In the genomic region with DNA sequence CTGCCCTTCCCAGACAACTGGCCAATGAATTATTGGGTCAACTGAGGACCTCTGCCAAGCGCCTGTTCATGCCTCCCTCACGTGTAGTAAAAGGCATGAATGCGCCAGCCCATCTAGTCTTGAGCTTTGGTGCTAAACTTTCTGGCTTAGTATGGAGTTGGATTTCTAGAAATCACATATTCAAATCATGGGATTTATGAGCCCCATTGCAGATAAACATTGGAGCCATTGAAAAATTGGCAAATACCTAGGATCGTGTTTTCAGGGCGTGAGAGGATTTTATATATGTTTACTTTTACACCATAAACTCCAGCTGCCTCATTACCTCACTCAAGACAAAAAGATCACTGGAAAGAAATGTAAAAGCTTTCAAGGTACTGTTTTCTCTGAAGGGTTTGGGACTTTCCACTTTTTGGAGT, we compare ENCODE assay signal across 27 cellular contexts. TPM values are rescaled to one million over a fixed set of nuclear protein-coding genes. Genes with fewer than 3 reads are reported as not detected.
DNase-seq lines count a peak whose midpoint lies in the region; ATAC-seq, FAIRE-seq and TF ChIP-seq lines count a peak whose summit lies in the region.
"Had no signal": no experiment of that assay in that cellular context is flagged by ENCODE, and none has a peak within 500 bp of the region (broad histone marks: within the 10 kb centered on the region; RNA-seq: fewer than 3 reads in every experiment).

No MANE protein-coding gene starts in this region.

- H3K36me3 ChIP-seq in MG63 (no peaks in the 10 kb centered on the region), mucosa of rectum (ENCODE audit: control insufficient read depth in 2 of 2, insufficient read depth in 2 of 2, low read length in 2 of 2) (no peaks in the 10 kb centered on the region), thoracic aorta (peaks cover 5% of the 10 kb centered on the region), OCI-LY7 (ENCODE audit: insufficient read depth, low read length) (no peaks in the 10 kb centered on the region)
- H3K36me3 ChIP-seq: HAP-1 had no signal

- no peak overlapping the region for H2AFZ ChIP-seq in OCI-LY7 (ENCODE audit: low read length)

- H3K27me3 ChIP-seq in MG63 = no peaks in the 10 kb centered on the region
- H3K27me3 ChIP-seq in mucosa of rectum (ENCODE audit: control insufficient read depth in 2 of 2, insufficient read depth in 2 of 2, low read length in 2 of 2) = no peaks in the 10 kb centered on the region
- H3K27me3 ChIP-seq in thoracic aorta (replicated peaks; ENCODE audit: insufficient read depth) = no peaks in the 10 kb centered on the region
- H3K27me3 ChIP-seq: SJSA1, spleen, testis had no signal

- no peak overlapping the region for H3K4me3 Mint-ChIP-seq in activated naive CD8-positive, alpha-beta T cell treated with anti-CD3 and anti-CD28 coated beads for 36 hours
- H3K4me3 Mint-ChIP-seq: activated CD4-positive, alpha-beta T cell treated with anti-CD3 and anti-CD28 coated beads for 36 hours; brain; stimulated activated effector memory CD8-positive, alpha-beta T cell treated with anti-CD3 and anti-CD28 coated beads, Interleukin-12 subunit alpha, Interleukin-12 subunit beta, amount 100 ng/mL, for 72 hours; T-helper 1 cell treated with Interleukin-12 subunit alpha and Interleukin-12 subunit beta and Interleukin-4 antibody, amounts not matched to agents 30 μg/mL and 1 μg/mL, for 36 hours had no signal

- no peak overlapping the region for H3K4me2 ChIP-seq in OCI-LY7 (ENCODE audit: low read length)

- no peaks in the 10 kb centered on the region for H4K20me1 ChIP-seq in OCI-LY7 (ENCODE audit: insufficient read depth, low read length)

- no peak overlapping the region for H3K27ac Mint-ChIP-seq in activated naive CD8-positive, alpha-beta T cell treated with anti-CD3 and anti-CD28 coated beads for 36 hours
- H3K27ac Mint-ChIP-seq: activated CD4-positive, alpha-beta T cell treated with anti-CD3 and anti-CD28 coated beads for 36 hours; stimulated activated effector memory CD8-positive, alpha-beta T cell treated with anti-CD3 and anti-CD28 coated beads, Interleukin-12 subunit alpha, Interleukin-12 subunit beta, amount 100 ng/mL, for 72 hours; T-helper 1 cell treated with Interleukin-12 subunit alpha and Interleukin-12 subunit beta and Interleukin-4 antibody, amounts not matched to agents 30 μg/mL and 1 μg/mL, for 36 hours had no signal

- no peaks in the 10 kb centered on the region for H3K36me3 Mint-ChIP-seq in activated naive CD8-positive, alpha-beta T cell treated with anti-CD3 and anti-CD28 coated beads for 36 hours
- H3K36me3 Mint-ChIP-seq: stimulated activated effector memory CD8-positive, alpha-beta T cell treated with anti-CD3 and anti-CD28 coated beads, Interleukin-12 subunit alpha, Interleukin-12 subunit beta, amount 100 ng/mL, for 72 hours had no signal

- H3K9me3 Mint-ChIP-seq in activated naive CD8-positive, alpha-beta T cell treated with anti-CD3 and anti-CD28 coated beads for 36 hours = no peaks in the 10 kb centered on the region
- H3K9me3 Mint-ChIP-seq: brain; stimulated activated effector memory CD8-positive, alpha-beta T cell treated with anti-CD3 and anti-CD28 coated beads, Interleukin-12 subunit alpha, Interleukin-12 subunit beta, amount 100 ng/mL, for 72 hours; T-helper 1 cell treated with Interleukin-12 subunit alpha and Interleukin-12 subunit beta and Interleukin-4 antibody, amounts not matched to agents 30 μg/mL and 1 μg/mL, for 36 hours had no signal

- no peaks in the 10 kb centered on the region for H3K4me1 Mint-ChIP-seq in activated naive CD8-positive, alpha-beta T cell treated with anti-CD3 and anti-CD28 coated beads for 36 hours
- H3K4me1 Mint-ChIP-seq: activated CD4-positive, alpha-beta T cell treated with anti-CD3 and anti-CD28 coated beads for 36 hours; stimulated activated effector memory CD8-positive, alpha-beta T cell treated with anti-CD3 and anti-CD28 coated beads, Interleukin-12 subunit alpha, Interleukin-12 subunit beta, amount 100 ng/mL, for 72 hours had no signal

- H3K4me1 ChIP-seq in mucosa of rectum (ENCODE audit: control insufficient read depth in 2 of 2, insufficient read depth in 2 of 2, low read length in 2 of 2) (peaks cover 22 to 28% of the 10 kb centered on the region in 2 donors), thoracic aorta (ENCODE audit: control insufficient read depth in 1 of 2, low read depth in 2 of 2) (peaks cover 16 to 82% of the 10 kb centered on the region in 2 donors), OCI-LY7 (ENCODE audit: insufficient read depth, low read length, poor library complexity, severe bottlenecking) (no peaks in the 10 kb centered on the region)
- H3K4me1 ChIP-seq: HAP-1 had no signal

- peaks cover 12% of the 10 kb centered on the region for H3K27me3 Mint-ChIP-seq in activated naive CD8-positive, alpha-beta T cell treated with anti-CD3 and anti-CD28 coated beads for 36 hours
- H3K27me3 Mint-ChIP-seq: brain had no signal

- H3K9me2 ChIP-seq in OCI-LY7 (ENCODE audit: insufficient read depth, low read length) = no peaks in the 10 kb centered on the region

- H3K4me3 ChIP-seq in MG63 = no peak overlapping the region
- H3K4me3 ChIP-seq in mucosa of rectum (ENCODE audit: low read length in 2 of 2) = peak overlapping the region in 1 of 2 donors; percentile 1
- no peak overlapping the region for H3K4me3 ChIP-seq in thoracic aorta
- no peak overlapping the region for H3K4me3 ChIP-seq in OCI-LY7 (ENCODE audit: low read depth, low read length, poor library complexity, severe bottlenecking)
- H3K4me3 ChIP-seq: HAP-1, SJSA1, spleen, testis had no signal

- H3K9me3 ChIP-seq in MG63 (no peaks in the 10 kb centered on the region), mucosa of rectum (ENCODE audit: control insufficient read depth in 2 of 2, low read length in 2 of 2) (no peaks in the 10 kb centered on the region), thoracic aorta (no peaks in the 10 kb centered on the region), OCI-LY7 (ENCODE audit: low read length) (no peaks in the 10 kb centered on the region)
- H3K9me3 ChIP-seq: HAP-1, SJSA1, spleen, testis had no signal

- ATAC-seq in thoracic aorta (ENCODE audit: insufficient number of reproducible peaks, low FRiP score, low read depth) = no peak
- no peak for ATAC-seq in HG03108 (IDR thresholded peaks at IDR 0.05; ENCODE audit: unreplicated experiment)
- ATAC-seq: HepG2; stimulated activated effector memory CD8-positive, alpha-beta T cell treated with anti-CD3 and anti-CD28 coated beads, Interleukin-12 subunit alpha, Interleukin-12 subunit beta, amount 100 ng/mL, for 72 hours had no signal

- no TSS peak for BruUV-seq in OCI-LY7 (replicated peaks; lab: Mats Ljungman, UMichigan)

- peak overlapping the region; percentile 48 to 52 for H3K27ac ChIP-seq in mucosa of rectum (ENCODE audit: low read depth in 2 of 2, low read length in 2 of 2)
- peak overlapping the region; percentile 65 to 96 for H3K27ac ChIP-seq in thoracic aorta
- no peak overlapping the region for H3K27ac ChIP-seq in OCI-LY7 (ENCODE audit: low read depth, low read length, poor library complexity, severe bottlenecking)
- H3K27ac ChIP-seq: SJSA1, testis had no signal

- POLR2A ChIA-PET in OCI-LY7 (lab: Charles Lee) = no interaction called here

- H3K79me2 ChIP-seq in OCI-LY7 (ENCODE audit: insufficient read depth, low read depth, low read length) = no peaks in the 10 kb centered on the region

- intact Hi-C loops in OCI-LY7 (cut with micrococcal nuclease; ENCODE audit: unreplicated experiment) = no loop called here

- no peak overlapping the region for H3K9ac ChIP-seq in mucosa of rectum (ENCODE audit: low read depth in 1 of 2, low read length in 2 of 2)

- TF ChIP-seq CTCF in thoracic aorta (IDR thresholded peaks at IDR 0.05) (no peak), OCI-LY7 (conservative IDR thresholded peaks at IDR 0.05; ENCODE audit: low read length) (no peak)

- DNase-seq in MG63 (peak; percentile 33), thoracic aorta (ENCODE audit: low spot score) (no peak), NCI-H82 treated with DMSO at 0.1 percent for 48 hours (lab: John Stamatoyannopoulos, UW; ENCODE audit: unreplicated experiment) (no peak), OCI-LY7 (ENCODE audit: low spot score) (no peak)
- no peak for DNase-seq in activated naive CD8-positive, alpha-beta T cell treated with anti-CD3 and anti-CD28 coated beads for 36 hours
- DNase-seq: activated CD4-positive, alpha-beta T cell treated with anti-CD3 and anti-CD28 coated beads for 36 hours; activated gamma-delta T cell; activated T-cell treated with anti-CD3 and anti-CD28 coated beads, Interleukin-2, amount 50 U/mL, for 1 hour; C1 segment of cervical spinal cord; Calu3; NCI-H2081 treated with DMSO at 0.1 percent for 48 hours; NCI-H446; nucleus accumbens; spleen; stimulated activated CD4-positive, alpha-beta T cell treated with anti-CD3 and anti-CD28 coated beads, Interleukin-2, amount 100 ng/mL, for 48 hours; testis had no signal

- peak; percentile 57 for FAIRE-seq in colon (lab: Jason Lieb, UNC)
- FAIRE-seq: GM19239, HepG2, RCC 7860 had no signal

- CTCF ChIA-PET in OCI-LY7 (lab: Charles Lee; ENCODE audit: unreplicated experiment) = no interaction called here

RNA-seq across cellular contexts. Expression of gene COL4A2, which starts 47.1 kb away (rescaled TPM):
- 50.0 and 85.0 TPM in 2 replicates for total RNA-seq in MG63 (2014; rRNA removed; shearing (Covaris generic); ENCODE audit: low replicate concordance)
- total RNA-seq in thoracic aorta = 1,000 to 10,000 TPM in 1 of 2 donors, 100 to 1,000 TPM in 1; 999 to 1,135 TPM
- total RNA-seq in OCI-LY7 (2014; rRNA removed; shearing (Covaris generic)) = 2.5 TPM in 1 of 2 replicates, not detected in the other
- total RNA-seq in OCI-LY7 (2022) = 0.24 and 0.34 TPM in 2 replicates
- total RNA-seq in activated naive CD8-positive, alpha-beta T cell treated with anti-CD3 and anti-CD28 coated beads for 36 hours = not detected
- total RNA-seq: activated CD4-positive, alpha-beta T cell treated with anti-CD3 and anti-CD28 coated beads for 36 hours had no signal

RNA-seq across cellular contexts. Expression of gene COL4A1, which starts 47.3 kb away (rescaled TPM):
- total RNA-seq in MG63 (2014; rRNA removed; shearing (Covaris generic); ENCODE audit: low replicate concordance) = 21.6 and 24.9 TPM in 2 replicates
- total RNA-seq in thoracic aorta (100 to 1,000 TPM; 505 to 852 TPM), OCI-LY7 (2022) (0.06 and 0.39 TPM in 2 replicates)
- not detected in 2 replicates for total RNA-seq in OCI-LY7 (2014; rRNA removed; shearing (Covaris generic))
- not detected for total RNA-seq in activated naive CD8-positive, alpha-beta T cell treated with anti-CD3 and anti-CD28 coated beads for 36 hours
- total RNA-seq: HepG2 had no signal

Comparison
In these comparisons a context has a peak if more than half of its experiments do, and no peak if none do; other contexts are left out.
1. RNA of gene COL4A2, which starts 47.1 kb away (total RNA-seq): 999 to 1,135 TPM in thoracic aorta and 50.0 to 85.0 TPM in MG63; 0.24 to 2.5 TPM in OCI-LY7 and not detected in activated naive CD8-positive, alpha-beta T cell treated with anti-CD3 and anti-CD28 coated beads for 36 hours; every median in the first group is over 10 times any median in the second.
2. RNA of gene COL4A1, which starts 47.3 kb away (total RNA-seq): 505 to 852 TPM in thoracic aorta and 21.6 to 24.9 TPM in MG63; 0.06 to 0.39 TPM in OCI-LY7 and not detected in activated naive CD8-positive, alpha-beta T cell treated with anti-CD3 and anti-CD28 coated beads for 36 hours; every median in the first group is over 10 times any median in the second.